In the genomic region with DNA sequence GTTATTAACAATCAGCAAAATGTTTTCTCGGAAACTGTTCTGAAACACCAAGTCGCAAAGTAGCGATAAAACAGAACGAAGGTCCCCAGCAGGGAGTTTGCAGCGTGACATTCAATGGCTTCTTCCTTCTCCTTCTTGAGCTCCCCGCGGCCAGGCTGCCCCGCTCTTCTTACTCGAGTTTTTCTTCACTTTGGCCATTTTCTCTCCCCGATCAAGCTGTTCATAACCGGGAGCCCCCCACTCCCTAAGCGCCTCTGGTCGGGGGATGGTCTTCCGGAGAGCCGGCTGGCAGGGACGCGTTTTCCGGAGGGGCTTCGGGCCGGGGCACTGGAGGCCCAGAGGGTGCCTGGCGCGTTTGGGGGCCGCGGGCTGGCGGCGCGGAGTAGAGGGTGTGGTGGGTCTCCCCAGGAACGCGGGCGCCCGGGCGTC, we compare ENCODE assay signal across 12 cellular contexts. TPM values are rescaled to one million over a fixed set of nuclear protein-coding genes. Genes with fewer than 3 reads are reported as not detected.
A peak's percentile ranks its signal among the peaks of the same experiment; 100 is the strongest.
DNase-seq lines count a peak whose midpoint lies in the region; ATAC-seq and TF ChIP-seq lines count a peak whose summit lies in the region.
"Had no signal": no experiment of that assay in that cellular context is flagged by ENCODE, and none has a peak within 500 bp of the region (broad histone marks: within the 10 kb centered on the region; RNA-seq: fewer than 3 reads in every experiment).

No MANE protein-coding gene starts in this region.

- no peaks in the 10 kb centered on the region for H3K9me2 ChIP-seq in PC-3 (replicated peaks; ENCODE audit: low read length)
- no peaks in the 10 kb centered on the region for H3K9me2 ChIP-seq in MM.1S (replicated peaks; ENCODE audit: insufficient read depth, low read length)

- H3K36me3 ChIP-seq in PC-3 (ENCODE audit: low read depth, low read length) (no peaks in the 10 kb centered on the region), iPS-18a (ENCODE audit: control insufficient read depth, low read depth, low read length) (no peaks in the 10 kb centered on the region), MM.1S (replicated peaks; ENCODE audit: insufficient read depth, low read length) (no peaks in the 10 kb centered on the region)

- peaks cover 77% of the 10 kb centered on the region for H3K4me1 Mint-ChIP-seq in stimulated activated naive CD8-positive, alpha-beta T cell treated with anti-CD3 and anti-CD28 coated beads, Interleukin-15, amount 100 ng/mL, for 72 hours

- H4K20me1 ChIP-seq in PC-3 (ENCODE audit: low read length), result no peaks in the 10 kb centered on the region
- H4K20me1 ChIP-seq in MM.1S (ENCODE audit: insufficient read depth, low read length), result no peaks in the 10 kb centered on the region

- CTCF ChIA-PET in PC-3 (lab: Charles Lee), result interaction anchor here (0.6 kb wide), 1 partner anchor 220 kb away, joined by 3 read pairs; no protein-coding TSS in a partner anchor

- intact Hi-C loops in PC-3 (cut with micrococcal nuclease), result loop anchor here (2.0 to 10.0 kb wide), 3 partner anchors 587 to 1125 kb away; no protein-coding TSS in a partner anchor

- H2AFZ ChIP-seq in PC-3 (ENCODE audit: low read length), result peak overlapping the region; percentile 92
- no peak overlapping the region for H2AFZ ChIP-seq in MM.1S (ENCODE audit: low read length)

- DNase-seq in stimulated activated naive CD8-positive, alpha-beta T cell treated with anti-CD3 and anti-CD28 coated beads, Interleukin-15, amount 100 ng/mL, for 72 hours, result no peak
- no peak for DNase-seq in stimulated activated naive CD8-positive, alpha-beta T cell treated with anti-CD3 and anti-CD28 coated beads, Interleukin-15, Interleukin-2, amounts not matched to agents 100 U/mL and 50 U/mL, for 24 hours
- peak; percentile 16 for DNase-seq in PC-3
- no peak for DNase-seq in NOMO-1 treated with DMSO at 0.1 percent for 48 hours (lab: John Stamatoyannopoulos, UW; ENCODE audit: unreplicated experiment)
- DNase-seq in MM.1S, result no peak
- DNase-seq: activated CD4-positive, CD25-positive, alpha-beta regulatory T cell treated with anti-CD3 and anti-CD28 coated beads, Interleukin-2, amount 50 U/mL, for 72 hours; NCI-H226; stimulated activated CD4-positive, alpha-beta T cell treated with anti-CD3 and anti-CD28 coated beads, Interleukin-4, amount 100 ng/mL, for 4 hours had no signal

- TF ChIP-seq CTCF in PC-3 (conservative IDR thresholded peaks at IDR 0.05; ENCODE audit: low read depth, low read length), result no peak
- TF ChIP-seq CTCF in MM.1S (IDR thresholded peaks at IDR 0.05; ENCODE audit: low read length), result no peak

- no peaks in the 10 kb centered on the region for H3F3A ChIP-seq in PC-3 (ENCODE audit: low read length, unreplicated experiment)
- H3F3A ChIP-seq in MM.1S (ENCODE audit: insufficient read depth, low read length), result peaks cover 22% of the 10 kb centered on the region

- H3K9me3 Mint-ChIP-seq in stimulated activated naive CD8-positive, alpha-beta T cell treated with anti-CD3 and anti-CD28 coated beads, Interleukin-15, amount 100 ng/mL, for 72 hours, result no peaks in the 10 kb centered on the region

- H3K4me1 ChIP-seq in PC-3 (ENCODE audit: insufficient read depth, low read length) (peaks cover 17% of the 10 kb centered on the region), iPS-18a (ENCODE audit: control insufficient read depth, low read depth, low read length) (peaks cover 45% of the 10 kb centered on the region), MM.1S (ENCODE audit: low read length) (peaks cover 15% of the 10 kb centered on the region)

- H3K27ac ChIP-seq in PC-3 (ENCODE audit: low read length) (no peak overlapping the region), iPS-18a (ENCODE audit: low read length) (no peak overlapping the region), MM.1S (ENCODE audit: low read length) (no peak overlapping the region)

- H3K79me2 ChIP-seq in PC-3 (ENCODE audit: low read length), result no peaks in the 10 kb centered on the region
- no peaks in the 10 kb centered on the region for H3K79me2 ChIP-seq in MM.1S (ENCODE audit: low read length)

- H3K27ac Mint-ChIP-seq in stimulated activated naive CD8-positive, alpha-beta T cell treated with anti-CD3 and anti-CD28 coated beads, Interleukin-15, amount 100 ng/mL, for 72 hours, result no peak overlapping the region

- ATAC-seq in stimulated activated naive CD8-positive, alpha-beta T cell treated with anti-CD3 and anti-CD28 coated beads, Interleukin-15, amount 100 ng/mL, for 72 hours, result no peak
- no peak for ATAC-seq in stimulated activated naive CD8-positive, alpha-beta T cell treated with anti-CD3 and anti-CD28 coated beads, Interleukin-15, Interleukin-2, amounts not matched to agents 100 U/mL and 50 U/mL, for 24 hours
- ATAC-seq in PC-3 (no peak; the same call in 1 of the 2 replicates), HG02938 (IDR thresholded peaks at IDR 0.05; ENCODE audit: unreplicated experiment) (no peak), GM21447 (IDR thresholded peaks at IDR 0.05; ENCODE audit: unreplicated experiment) (no peak)

- peak overlapping the region; percentile 58 to 65 for H3K4me3 Mint-ChIP-seq in stimulated activated naive CD8-positive, alpha-beta T cell treated with anti-CD3 and anti-CD28 coated beads, Interleukin-15, amount 100 ng/mL, for 72 hours

- no peaks in the 10 kb centered on the region for H3K9me3 ChIP-seq in PC-3 (ENCODE audit: low read length)
- H3K9me3 ChIP-seq in iPS-18a (ENCODE audit: control insufficient read depth, low read depth, low read length), result no peaks in the 10 kb centered on the region
- H3K9me3 ChIP-seq in MM.1S (replicated peaks; ENCODE audit: insufficient read depth, low read length), result no peaks in the 10 kb centered on the region

- H3K4me3 ChIP-seq in PC-3 (ENCODE audit: low read length) (peak overlapping the region; percentile 62), iPS-18a (ENCODE audit: low read length) (peak overlapping the region; percentile 42), MM.1S (ENCODE audit: low read length) (no peak overlapping the region)

- H3K9ac ChIP-seq in PC-3 (ENCODE audit: low read length) (peak overlapping the region; percentile 65), iPS-18a (ENCODE audit: low read length) (no peak overlapping the region), MM.1S (ENCODE audit: low read length) (no peak overlapping the region)

- H3K27me3 Mint-ChIP-seq in stimulated activated naive CD8-positive, alpha-beta T cell treated with anti-CD3 and anti-CD28 coated beads, Interleukin-15, amount 100 ng/mL, for 72 hours, result peaks cover 99% of the 10 kb centered on the region

- H3K27me3 ChIP-seq in PC-3 (ENCODE audit: low read length) (no peaks in the 10 kb centered on the region), iPS-18a (ENCODE audit: control insufficient read depth, insufficient read depth, low read length) (peaks cover 99% of the 10 kb centered on the region), MM.1S (replicated peaks; ENCODE audit: insufficient read depth, low read length) (peaks cover 57% of the 10 kb centered on the region)

- peak overlapping the region; percentile 83 for H3K4me2 ChIP-seq in PC-3 (ENCODE audit: low read length)
- no peak overlapping the region for H3K4me2 ChIP-seq in MM.1S (ENCODE audit: low read depth, low read length)

- no TSS peak for BruUV-seq in PC-3 (replicated peaks; lab: Mats Ljungman, UMichigan)

- POLR2A ChIA-PET in PC-3 (lab: Charles Lee; ENCODE audit: unreplicated experiment), result interaction anchor here (0.7 kb wide), 1 partner anchor 146 kb away, joined by 3 read pairs; no protein-coding TSS in a partner anchor

RNA-seq across cellular contexts. Expression of gene SP9, which starts 5.2 kb away (rescaled TPM):
- not detected in 2 replicates for total RNA-seq in PC-3 (2014; rRNA removed)
- total RNA-seq: osteocyte had no signal

RNA-seq across cellular contexts. Expression of gene SCRN3, which starts 55.5 kb away (rescaled TPM):
- 26.6 and 30.1 TPM in 2 replicates for total RNA-seq in PC-3 (2014; rRNA removed)
